14 cellular contexts compared by ENCODE assay signal in genomic region chr17:29733151-29733550, GRCh38.
DNase-seq lines count a peak whose midpoint lies in the region; ATAC-seq, FAIRE-seq and TF ChIP-seq lines count a peak whose summit lies in the region.
"Had no signal": no experiment of that assay in that cellular context is flagged by ENCODE, and none has a peak within 500 bp of the region (broad histone marks: within the 10 kb centered on the region; RNA-seq: fewer than 3 reads in every experiment).

No MANE protein-coding gene starts in this region.

- TF ChIP-seq EP300 in tibial nerve (IDR thresholded peaks at IDR 0.05) = no peak

- intact Hi-C loops in heart right ventricle (cut with DNase I) = no loop called here
- intact Hi-C loops in cardiac septum (cut with DNase I) = loop anchor here (5.0 kb wide), 1 partner anchor 36 kb away; no protein-coding TSS in a partner anchor
- intact Hi-C loops in right cardiac atrium (cut with DNase I) = no loop called here
- intact Hi-C loops in right lobe of liver (cut with DNase I) = no loop called here

- no peak overlapping the region for H3K9ac ChIP-seq in adipocyte (ENCODE audit: low read length)

- H3K27me3 ChIP-seq in heart right ventricle (no peaks in the 10 kb centered on the region), adipocyte (replicated peaks; ENCODE audit: control insufficient read depth, insufficient read depth, low read length) (no peaks in the 10 kb centered on the region), right cardiac atrium (ENCODE audit: control insufficient read depth, insufficient read depth) (no peaks in the 10 kb centered on the region), tibial nerve (no peaks in the 10 kb centered on the region), right lobe of liver (no peaks in the 10 kb centered on the region)
- H3K27me3 ChIP-seq: dorsolateral prefrontal cortex had no signal

- no peak for FAIRE-seq in urothelium cell line (lab: Jason Lieb, UNC)
- FAIRE-seq: HepG2 had no signal

- peak overlapping the region in 9 of 10 donors; percentile 47 to 83 (median 74) for H3K27ac ChIP-seq in heart right ventricle
- peak overlapping the region; percentile 96 for H3K27ac ChIP-seq in right cardiac atrium (ENCODE audit: low read length)
- peak overlapping the region in 1 of 4 donors; percentile 30 for H3K27ac ChIP-seq in tibial nerve
- no peak overlapping the region for H3K27ac ChIP-seq in right lobe of liver
- H3K27ac ChIP-seq: C4-2B had no signal

- CTCF ChIA-PET in HEK293T (lab: Yijun Ruan, JAX) = interaction anchor here (0.5 to 0.6 kb wide), 2 partner anchors 142 to 583 kb away, joined by 3 to 4 read pairs; no protein-coding TSS in a partner anchor

- peaks cover 0 to 42% (median 27%) of the 10 kb centered on the region in 9 donors for H3K4me1 ChIP-seq in heart right ventricle
- peaks cover 25% of the 10 kb centered on the region for H3K4me1 ChIP-seq in adipocyte (ENCODE audit: control insufficient read depth, insufficient read depth, low read length)
- peaks cover 2% of the 10 kb centered on the region for H3K4me1 ChIP-seq in right cardiac atrium (ENCODE audit: control insufficient read depth, insufficient read depth, low read length)
- H3K4me1 ChIP-seq in tibial nerve = peaks cover 0 to 12% (median 6%) of the 10 kb centered on the region in 4 donors
- H3K4me1 ChIP-seq in right lobe of liver = no peaks in the 10 kb centered on the region

- DNase-seq in heart right ventricle (no peak), cardiac septum (ENCODE audit: low spot score) (no peak), adipocyte (ENCODE audit: low read depth) (peak; percentile 74), right cardiac atrium (no peak), tibial nerve (ENCODE audit: low spot score in 2 of 2) (no peak), HEK293T (ENCODE audit: extremely low spot score) (no peak), right lobe of liver (no peak), urothelium cell line (ENCODE audit: low spot score) (no peak)
- DNase-seq: activated CD4-positive, alpha-beta T cell treated with anti-CD3 and anti-CD28 coated beads, Interleukin-2, amount 10 ng/mL, durations not matched to agents 7 days and 5 days; activated gamma-delta T cell treated with Interleukin-2 at 50 U/mL for 16 hours; dorsolateral prefrontal cortex had no signal

- peaks cover 0 to 7% (median 0%) of the 10 kb centered on the region in 11 donors for H3K9me3 ChIP-seq in heart right ventricle
- peaks cover 5% of the 10 kb centered on the region for H3K9me3 ChIP-seq in adipocyte (ENCODE audit: control insufficient read depth, low read length)
- H3K9me3 ChIP-seq in right cardiac atrium (ENCODE audit: control insufficient read depth, low read length) = no peaks in the 10 kb centered on the region
- peaks cover 0 to 8% (median 3%) of the 10 kb centered on the region in 4 donors for H3K9me3 ChIP-seq in tibial nerve
- H3K9me3 ChIP-seq in right lobe of liver = no peaks in the 10 kb centered on the region

- POLR2A ChIA-PET in HEK293T (lab: Yijun Ruan, JAX) = interaction anchor here (0.6 kb wide), 1 partner anchor 8 kb away, joined by 3 read pairs; no protein-coding TSS in a partner anchor

- H3K4me3 ChIP-seq in heart right ventricle (no peak overlapping the region), adipocyte (ENCODE audit: low read length) (no peak overlapping the region), right cardiac atrium (ENCODE audit: low read length) (no peak overlapping the region), tibial nerve (no peak overlapping the region), right lobe of liver (no peak overlapping the region)
- H3K4me3 ChIP-seq: dorsolateral prefrontal cortex, GM23338 had no signal

- 57 to 59% methylated on average over 2 of the region's 2 CpGs for WGBS in heart right ventricle, 2 donors
- WGBS in right cardiac atrium = 53% methylated on average over 2 of the region's 2 CpGs
- WGBS in tibial nerve, 2 donors = 63 to 74% methylated on average over 2 of the region's 2 CpGs
- 33% methylated on average over 2 of the region's 2 CpGs for WGBS in right lobe of liver (ENCODE audit: insufficient coverage, low coverage, low lambda C conversion rate, missing lambda C conversion rate)

- H3K36me3 ChIP-seq in heart right ventricle = peaks cover 0 to 13% (median 0%) of the 10 kb centered on the region in 9 donors
- no peaks in the 10 kb centered on the region for H3K36me3 ChIP-seq in adipocyte (ENCODE audit: control insufficient read depth, insufficient read depth, low read length, severe bottlenecking)
- peaks cover 0 to 9% (median 0%) of the 10 kb centered on the region in 3 donors for H3K36me3 ChIP-seq in tibial nerve
- no peaks in the 10 kb centered on the region for H3K36me3 ChIP-seq in right lobe of liver

- ATAC-seq in heart right ventricle (no peak), right cardiac atrium (no peak), right lobe of liver (no peak)
- ATAC-seq: GM23338, HepG2 had no signal

- TF ChIP-seq CTCF in heart right ventricle (IDR thresholded peaks at IDR 0.05) = no peak
- no peak for TF ChIP-seq CTCF in tibial nerve (IDR thresholded peaks at IDR 0.05)
- no peak for TF ChIP-seq CTCF in right lobe of liver (IDR thresholded peaks at IDR 0.05)

- no peak for TF ChIP-seq POLR2A in tibial nerve (IDR thresholded peaks at IDR 0.05)
- no peak for TF ChIP-seq POLR2A in right lobe of liver (IDR thresholded peaks at IDR 0.05)

TF ChIP-seq in HEK293T, 16 proteins besides CTCF, POLR2A, EP300 and RAD21:
- TF ChIP-seq TARDBP (IDR thresholded peaks at IDR 0.05) (no peak), L3MBTL2 (conservative IDR thresholded peaks at IDR 0.05) (no peak)

Comparison
In these comparisons a context has a peak if more than half of its experiments do, and no peak if none do; other contexts are left out.
1. H3K27ac ChIP-seq: peak in heart right ventricle (9 of 10) and right cardiac atrium (single experiment); none in right lobe of liver (0 of 3).